18 cellular contexts compared by ENCODE assay signal in the genomic region with DNA sequence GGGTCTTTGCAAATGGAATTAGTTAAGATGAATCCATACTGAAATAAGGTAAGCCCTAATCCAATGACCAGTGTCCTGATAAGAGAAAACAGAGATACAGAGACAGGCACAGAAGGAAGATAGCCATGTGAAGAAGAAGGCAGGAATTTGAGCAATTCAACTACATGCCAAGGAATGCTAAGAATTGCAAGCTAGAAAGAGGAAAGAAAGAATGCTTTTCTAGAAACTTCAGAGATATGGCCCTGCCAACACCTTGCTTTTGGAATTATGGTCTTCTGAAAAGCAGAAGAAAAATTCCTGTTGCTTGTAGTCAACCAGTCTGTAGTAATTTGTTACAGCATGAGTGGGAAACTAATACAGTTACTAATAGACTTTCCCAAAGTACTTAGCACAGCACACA.
"Had no signal": no experiment of that assay in that cellular context is flagged by ENCODE, and none has a peak within 500 bp of the region (broad histone marks: within the 10 kb centered on the region; RNA-seq: fewer than 3 reads in every experiment).

No MANE protein-coding gene starts in this region.

- DNase-seq: activated CD4-positive, alpha-beta memory T cell treated with anti-CD3 and anti-CD28 coated beads for 36 hours; activated CD8-positive, alpha-beta memory T cell treated with anti-CD3 and anti-CD28 coated beads, Interleukin-2, amount 10 ng/mL, durations not matched to agents 7 days and 5 days; activated naive CD4-positive, alpha-beta T cell treated with anti-CD3 and anti-CD28 coated beads for 36 hours; activated T-cell treated with anti-CD3 and anti-CD28 coated beads, Interleukin-2, amount 50 U/mL, for 1 hour; body of pancreas; central memory CD4-positive, alpha-beta T cell; effector CD4-positive, alpha-beta T cell; head of caudate nucleus; immature natural killer cell; naive B cell; right lobe of liver; spleen; stimulated activated naive CD8-positive, alpha-beta T cell treated with anti-CD3 and anti-CD28 coated beads, Interleukin-15, amount 100 ng/mL, for 72 hours; SW 1271; upper lobe of left lung had no signal

- H3K4me1 ChIP-seq: body of pancreas, neural progenitor cell, right lobe of liver, spleen, upper lobe of left lung had no signal

- H3K9me3 ChIP-seq: body of pancreas, right lobe of liver, spleen, upper lobe of left lung had no signal

- H3K4me2 ChIP-seq: neural progenitor cell had no signal

- ATAC-seq: activated CD8-positive, alpha-beta memory T cell treated with anti-CD3 and anti-CD28 coated beads, Interleukin-2, amount 10 ng/mL, durations not matched to agents 7 days and 5 days; body of pancreas; right lobe of liver; stimulated activated naive CD8-positive, alpha-beta T cell treated with anti-CD3 and anti-CD28 coated beads, Interleukin-15, amount 100 ng/mL, for 72 hours had no signal

- H3K4me3 ChIP-seq: body of pancreas, coronary artery, lung, neural progenitor cell, right lobe of liver, spleen, upper lobe of left lung had no signal

- H3K36me3 ChIP-seq: neural progenitor cell, right lobe of liver, spleen, upper lobe of left lung had no signal

- H3K27ac ChIP-seq: body of pancreas, coronary artery, neural progenitor cell, right lobe of liver, spleen, upper lobe of left lung had no signal

- H2AFZ ChIP-seq: neural progenitor cell had no signal

- H3K27me3 ChIP-seq: body of pancreas, right lobe of liver, spleen, upper lobe of left lung had no signal

- H3K9ac ChIP-seq: neural progenitor cell had no signal
